ENCODE assay signal across 1 cellular context in the genomic region with DNA sequence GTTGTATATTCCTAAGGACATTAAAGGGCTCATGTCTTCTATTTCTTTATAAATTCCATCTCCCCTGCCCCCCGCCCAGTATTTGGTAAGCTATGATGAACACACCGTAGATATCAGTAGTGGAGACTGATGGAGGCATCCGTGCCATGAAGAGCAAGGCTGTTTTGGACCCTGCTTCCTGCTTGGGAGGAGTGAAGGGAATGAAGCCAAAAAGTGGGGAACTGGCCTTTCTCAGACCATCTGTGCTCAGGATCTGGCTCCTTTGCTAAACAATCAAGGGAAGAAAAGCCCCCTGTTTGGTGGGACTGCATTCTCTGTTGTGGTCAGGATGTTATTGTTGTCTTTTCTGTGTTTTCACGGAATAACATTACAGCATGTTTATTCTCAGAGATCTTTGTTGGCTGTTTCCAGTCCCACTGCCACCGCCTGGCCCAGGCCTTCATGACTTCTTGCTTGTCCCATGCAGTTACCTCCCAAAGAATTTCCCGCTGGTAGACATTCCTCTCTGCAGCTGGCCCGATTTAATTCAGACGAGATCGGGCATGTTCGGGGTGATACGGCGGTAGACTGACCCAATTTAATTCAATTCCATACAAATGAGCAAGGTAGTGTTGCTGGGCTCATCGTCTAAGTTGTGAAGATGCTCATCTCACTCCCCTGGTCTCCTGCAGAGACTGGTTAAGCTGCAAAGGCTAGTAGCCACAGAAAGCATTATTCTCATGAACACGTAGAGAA.
TF ChIP-seq lines count a peak whose summit lies in the region.

No MANE protein-coding gene starts in this region.

TF ChIP-seq in WTC11, 78 proteins besides CTCF, POLR2A, EP300 and RAD21 (continued from another document):
- TF ChIP-seq, protein P1, sequence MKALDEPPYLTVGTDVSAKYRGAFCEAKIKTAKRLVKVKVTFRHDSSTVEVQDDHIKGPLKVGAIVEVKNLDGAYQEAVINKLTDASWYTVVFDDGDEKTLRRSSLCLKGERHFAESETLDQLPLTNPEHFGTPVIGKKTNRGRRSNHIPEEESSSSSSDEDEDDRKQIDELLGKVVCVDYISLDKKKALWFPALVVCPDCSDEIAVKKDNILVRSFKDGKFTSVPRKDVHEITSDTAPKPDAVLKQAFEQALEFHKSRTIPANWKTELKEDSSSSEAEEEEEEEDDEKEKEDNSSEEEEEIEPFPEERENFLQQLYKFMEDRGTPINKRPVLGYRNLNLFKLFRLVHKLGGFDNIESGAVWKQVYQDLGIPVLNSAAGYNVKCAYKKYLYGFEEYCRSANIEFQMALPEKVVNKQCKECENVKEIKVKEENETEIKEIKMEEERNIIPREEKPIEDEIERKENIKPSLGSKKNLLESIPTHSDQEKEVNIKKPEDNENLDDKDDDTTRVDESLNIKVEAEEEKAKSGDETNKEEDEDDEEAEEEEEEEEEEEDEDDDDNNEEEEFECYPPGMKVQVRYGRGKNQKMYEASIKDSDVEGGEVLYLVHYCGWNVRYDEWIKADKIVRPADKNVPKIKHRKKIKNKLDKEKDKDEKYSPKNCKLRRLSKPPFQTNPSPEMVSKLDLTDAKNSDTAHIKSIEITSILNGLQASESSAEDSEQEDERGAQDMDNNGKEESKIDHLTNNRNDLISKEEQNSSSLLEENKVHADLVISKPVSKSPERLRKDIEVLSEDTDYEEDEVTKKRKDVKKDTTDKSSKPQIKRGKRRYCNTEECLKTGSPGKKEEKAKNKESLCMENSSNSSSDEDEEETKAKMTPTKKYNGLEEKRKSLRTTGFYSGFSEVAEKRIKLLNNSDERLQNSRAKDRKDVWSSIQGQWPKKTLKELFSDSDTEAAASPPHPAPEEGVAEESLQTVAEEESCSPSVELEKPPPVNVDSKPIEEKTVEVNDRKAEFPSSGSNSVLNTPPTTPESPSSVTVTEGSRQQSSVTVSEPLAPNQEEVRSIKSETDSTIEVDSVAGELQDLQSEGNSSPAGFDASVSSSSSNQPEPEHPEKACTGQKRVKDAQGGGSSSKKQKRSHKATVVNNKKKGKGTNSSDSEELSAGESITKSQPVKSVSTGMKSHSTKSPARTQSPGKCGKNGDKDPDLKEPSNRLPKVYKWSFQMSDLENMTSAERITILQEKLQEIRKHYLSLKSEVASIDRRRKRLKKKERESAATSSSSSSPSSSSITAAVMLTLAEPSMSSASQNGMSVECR (CRISPR knock-in tag; IDR thresholded peaks at IDR 0.05; ENCODE audit: borderline replicate concordance), result no peak
- no peak for TF ChIP-seq ELF4 (CRISPR knock-in tag; IDR thresholded peaks at IDR 0.05; ENCODE audit: low read depth)
- no peak for TF ChIP-seq NR1H2 (CRISPR knock-in tag; IDR thresholded peaks at IDR 0.05)
- no peak for TF ChIP-seq CBFB (CRISPR knock-in tag; IDR thresholded peaks at IDR 0.05; ENCODE audit: low read depth)
- no peak for TF ChIP-seq GABPB1 (CRISPR knock-in tag; IDR thresholded peaks at IDR 0.05)
- no peak for TF ChIP-seq NR2C2 (CRISPR knock-in tag; IDR thresholded peaks at IDR 0.05)
- TF ChIP-seq, protein P2, sequence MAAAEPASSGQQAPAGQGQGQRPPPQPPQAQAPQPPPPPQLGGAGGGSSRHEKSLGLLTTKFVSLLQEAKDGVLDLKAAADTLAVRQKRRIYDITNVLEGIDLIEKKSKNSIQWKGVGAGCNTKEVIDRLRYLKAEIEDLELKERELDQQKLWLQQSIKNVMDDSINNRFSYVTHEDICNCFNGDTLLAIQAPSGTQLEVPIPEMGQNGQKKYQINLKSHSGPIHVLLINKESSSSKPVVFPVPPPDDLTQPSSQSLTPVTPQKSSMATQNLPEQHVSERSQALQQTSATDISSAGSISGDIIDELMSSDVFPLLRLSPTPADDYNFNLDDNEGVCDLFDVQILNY (CRISPR knock-in tag; IDR thresholded peaks at IDR 0.05), result no peak
- TF ChIP-seq CREM (CRISPR knock-in tag; IDR thresholded peaks at IDR 0.05), result no peak
TF ChIP-seq in WTC11: peak in this region for 0.
